In the genomic region with DNA sequence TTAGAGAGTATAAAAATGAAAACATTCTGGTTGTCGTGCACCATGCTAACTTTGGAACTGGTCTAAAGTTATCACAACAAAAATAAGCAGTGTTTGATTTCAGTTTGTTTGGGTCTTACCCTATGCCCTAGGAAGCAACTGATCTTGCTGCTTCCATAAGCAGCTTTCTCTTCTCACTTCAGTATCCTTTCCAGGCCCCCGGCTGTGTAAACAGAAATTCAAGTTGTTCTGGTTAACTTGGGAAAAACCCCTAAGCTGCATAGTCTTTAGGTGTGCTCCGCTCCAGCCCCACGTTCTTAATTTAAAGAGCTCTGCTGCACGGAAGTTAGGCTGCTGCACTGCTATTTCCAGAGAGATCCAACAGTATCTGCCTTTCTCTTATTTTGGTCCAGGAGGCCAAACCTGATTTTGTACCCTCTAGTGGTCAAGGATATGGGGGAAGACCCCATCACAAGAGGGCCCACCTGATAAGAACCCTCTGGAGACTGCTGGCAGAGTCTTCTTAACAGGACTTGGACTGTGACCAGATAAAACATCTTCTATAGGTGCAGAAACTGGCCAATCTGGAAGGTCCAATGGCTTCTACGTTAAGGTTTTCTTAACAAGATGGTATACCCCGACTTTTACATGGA, we compare ENCODE assay signal across 1 cellular context.
TF ChIP-seq lines count a peak whose summit lies in the region.

No MANE protein-coding gene starts in this region.

TF ChIP-seq in A549, 52 proteins besides CTCF, POLR2A, EP300 and RAD21 (continued from another document):
- TF ChIP-seq GATA3 (IDR thresholded peaks at IDR 0.05; ENCODE audit: borderline replicate concordance), result no peak
TF ChIP-seq in A549: peak in this region for 0.
